8 cellular contexts compared by ENCODE assay signal in the genomic region with DNA sequence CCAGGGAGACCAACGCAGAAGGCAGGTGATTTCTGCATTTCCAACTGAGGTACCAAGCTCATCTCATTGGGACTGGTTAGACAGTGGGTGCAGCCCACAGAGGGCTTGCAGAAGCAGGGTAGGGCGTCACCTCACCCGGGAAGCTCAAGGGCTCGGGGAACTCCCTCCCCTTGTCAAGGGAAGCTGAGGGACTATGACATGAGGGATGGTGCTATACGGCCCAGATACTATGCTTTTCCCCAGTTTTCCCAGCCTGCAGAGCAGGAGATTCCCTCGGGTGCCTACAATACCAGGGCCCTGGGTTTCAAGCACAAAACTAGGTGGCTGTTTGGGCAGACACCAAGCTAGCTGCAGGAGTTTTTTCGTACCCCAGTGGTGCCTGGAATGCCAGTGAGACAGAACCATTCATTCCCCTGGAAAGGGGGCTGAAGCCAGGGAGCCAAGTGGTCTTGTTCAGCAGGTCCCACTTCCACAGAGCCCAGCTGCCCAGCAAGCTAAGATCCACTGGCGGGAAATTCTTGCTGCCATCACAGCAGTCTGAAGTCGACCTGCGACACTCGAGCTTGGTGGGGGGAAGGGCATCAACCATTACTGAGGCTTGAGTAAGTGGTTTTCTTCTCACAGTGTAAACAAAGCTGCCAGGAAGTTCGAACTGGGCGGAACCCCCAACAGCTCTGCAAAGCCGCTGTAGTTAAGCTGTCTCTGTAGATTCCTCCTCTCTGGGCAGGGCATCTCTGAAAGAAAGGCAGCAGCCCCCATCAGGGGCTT.
DNase-seq lines count a peak whose midpoint lies in the region; ATAC-seq and TF ChIP-seq lines count a peak whose summit lies in the region.
"Not testable (repeated sequence)": the region's sequence is repeated elsewhere in the genome, so short reads cannot be mapped to it uniquely, and the experiment has no call there.

No MANE protein-coding gene starts in this region.

- intact Hi-C loops in CD8-positive, alpha-beta T cell (cut with DNase I, micrococcal nuclease), result loop anchor here in 1 of 2 experiments (2.0 kb wide), 1 partner anchor 61 kb away; no protein-coding TSS in a partner anchor

- not testable (repeated sequence) for H3K27me3 ChIP-seq in CD8-positive, alpha-beta T cell (ENCODE audit: insufficient read depth, low read length); mesenchymal stem cell (ENCODE audit: control insufficient read depth in 1 of 2, insufficient read depth in 1 of 2, low read length in 2 of 2)

- H3K27ac Mint-ChIP-seq in CD8-positive, alpha-beta T cell, result peak overlapping the region; percentile 70
- peak overlapping the region; percentile 62 for H3K27ac Mint-ChIP-seq in activated CD4-positive, alpha-beta memory T cell treated with anti-CD3 and anti-CD28 coated beads, Interleukin-2, amount 10 ng/mL, durations not matched to agents 7 days and 5 days
- not testable (repeated sequence) for H3K27ac Mint-ChIP-seq in activated naive CD8-positive, alpha-beta T cell

- peaks cover 24% of the 10 kb centered on the region for H3K4me1 ChIP-seq in CD8-positive, alpha-beta T cell (ENCODE audit: insufficient read depth, low read length)
- not testable (repeated sequence) for H3K4me1 ChIP-seq in mesenchymal stem cell (ENCODE audit: control insufficient read depth, insufficient read depth, low read depth, low read length)

- not testable (repeated sequence) for H3K14ac ChIP-seq in mesenchymal stem cell (ENCODE audit: low read length in 2 of 2)

- H2AFZ ChIP-seq in mesenchymal stem cell (ENCODE audit: low read depth, low read length), result not testable (repeated sequence)

- H3K27ac ChIP-seq in CD8-positive, alpha-beta T cell (ENCODE audit: low read depth, low read length); mesenchymal stem cell (ENCODE audit: low read length, poor library complexity, severe bottlenecking): not testable (repeated sequence)

- not testable (repeated sequence) for H3K4me3 ChIP-seq in CD8-positive, alpha-beta T cell (ENCODE audit: low read depth, low read length); Jurkat, Clone E6-1 (ENCODE audit: low read length); mesenchymal stem cell (ENCODE audit: insufficient read depth in 1 of 2, low read depth in 1 of 2, low read length in 2 of 2)

- peak overlapping the region; percentile 80 for H4K8ac ChIP-seq in mesenchymal stem cell (ENCODE audit: low read length)

- H2BK5ac ChIP-seq in mesenchymal stem cell (ENCODE audit: low read depth, low read length, poor library complexity, severe bottlenecking), result not testable (repeated sequence)

- H2AK5ac ChIP-seq in mesenchymal stem cell (ENCODE audit: low read length, severe bottlenecking), result not testable (repeated sequence)

- DNase-seq in CD8-positive, alpha-beta T cell, result peak; percentile 13 to 76 (median 40)
- DNase-seq in Jurkat, Clone E6-1 (ENCODE audit: low read depth, low spot score), result peak; percentile 42
- peak; percentile 12 for DNase-seq in RPMI7951 (ENCODE audit: low read depth)
- peak; percentile 66 for DNase-seq in activated CD4-positive, alpha-beta memory T cell treated with anti-CD3 and anti-CD28 coated beads, Interleukin-2, amount 10 ng/mL, durations not matched to agents 7 days and 5 days
- DNase-seq in fibroblast of gingiva (ENCODE audit: low read depth), result peak; percentile 22
- peak; percentile 46 for DNase-seq in mesenchymal stem cell
- DNase-seq in stimulated activated CD4-positive, alpha-beta T cell treated with anti-CD3 and anti-CD28 coated beads, TNF-alpha, amount 100 ng/mL, for 1 hour (ENCODE audit: low read depth in 3 of 3, low spot score in 1 of 3), result peak in 2 of 3 donors; percentile 3 to 5

- peak overlapping the region; percentile 48 for H2BK15ac ChIP-seq in mesenchymal stem cell (ENCODE audit: low read depth, poor library complexity, severe bottlenecking)

- not testable (repeated sequence) for H3K9ac ChIP-seq in mesenchymal stem cell (ENCODE audit: low read length)

- not testable (repeated sequence) for H3K18ac ChIP-seq in mesenchymal stem cell (ENCODE audit: low read depth in 1 of 2, low read length in 2 of 2)

- not testable (repeated sequence) for H3K36me3 ChIP-seq in CD8-positive, alpha-beta T cell (ENCODE audit: insufficient read depth, low read length); mesenchymal stem cell (ENCODE audit: control insufficient read depth in 1 of 2, insufficient read depth in 2 of 2, low read depth in 1 of 2, low read length in 2 of 2)

- peaks cover 30% of the 10 kb centered on the region for H3K4me1 Mint-ChIP-seq in CD8-positive, alpha-beta T cell (ENCODE audit: low read depth)
- peaks cover 30% of the 10 kb centered on the region for H3K4me1 Mint-ChIP-seq in activated CD4-positive, alpha-beta memory T cell treated with anti-CD3 and anti-CD28 coated beads, Interleukin-2, amount 10 ng/mL, durations not matched to agents 7 days and 5 days
- H3K4me1 Mint-ChIP-seq in activated naive CD8-positive, alpha-beta T cell (ENCODE audit: low read depth), result peaks cover 32% of the 10 kb centered on the region

- peaks cover 26% of the 10 kb centered on the region for H3K36me3 Mint-ChIP-seq in CD8-positive, alpha-beta T cell
- H3K36me3 Mint-ChIP-seq in activated CD4-positive, alpha-beta memory T cell treated with anti-CD3 and anti-CD28 coated beads, Interleukin-2, amount 10 ng/mL, durations not matched to agents 7 days and 5 days (ENCODE audit: low read depth), result peaks cover 26% of the 10 kb centered on the region
- H3K36me3 Mint-ChIP-seq in activated naive CD8-positive, alpha-beta T cell, result peaks cover 32% of the 10 kb centered on the region

- peak overlapping the region; percentile 29 for H3K4me3 Mint-ChIP-seq in CD8-positive, alpha-beta T cell
- H3K4me3 Mint-ChIP-seq in activated CD4-positive, alpha-beta memory T cell treated with anti-CD3 and anti-CD28 coated beads, Interleukin-2, amount 10 ng/mL, durations not matched to agents 7 days and 5 days, result not testable (repeated sequence)
- peak overlapping the region; percentile 3 for H3K4me3 Mint-ChIP-seq in activated naive CD8-positive, alpha-beta T cell

- peak overlapping the region; percentile 68 for H2BK120ac ChIP-seq in mesenchymal stem cell (ENCODE audit: low read depth, low read length)

- not testable (repeated sequence) for H3K23ac ChIP-seq in mesenchymal stem cell (ENCODE audit: low read length in 2 of 2)

- H3K9me3 ChIP-seq in CD8-positive, alpha-beta T cell (ENCODE audit: low read length); mesenchymal stem cell (ENCODE audit: control insufficient read depth, low read length): not testable (repeated sequence)

- H4K91ac ChIP-seq in mesenchymal stem cell (ENCODE audit: low read length), result peak overlapping the region; percentile 50

- POLR2A ChIA-PET in CD8-positive, alpha-beta T cell (lab: Charles Lee), result interaction anchor here (0.7 to 1.6 kb wide), 3 partner anchors 13 to 61 kb away, joined by 3 to 5 read pairs (median 4); no protein-coding TSS in a partner anchor
- POLR2A ChIA-PET in activated CD4-positive, alpha-beta memory T cell treated with anti-CD3 and anti-CD28 coated beads, Interleukin-2, amount 10 ng/mL, durations not matched to agents 7 days and 5 days (lab: Charles Lee), result interaction anchor here (0.6 to 1.4 kb wide), 5 partner anchors 23 to 254 kb away, joined by 3 to 4 read pairs (median 3); no protein-coding TSS in a partner anchor

- not testable (repeated sequence) for H2BK12ac ChIP-seq in mesenchymal stem cell (ENCODE audit: low read length in 2 of 2)

- CTCF ChIA-PET in CD8-positive, alpha-beta T cell (lab: Charles Lee), result interaction anchor here (0.6 to 1.3 kb wide), 4 partner anchors 16 to 72 kb away, joined by 3 read pairs; no protein-coding TSS in a partner anchor
- CTCF ChIA-PET in activated CD4-positive, alpha-beta memory T cell treated with anti-CD3 and anti-CD28 coated beads, Interleukin-2, amount 10 ng/mL, durations not matched to agents 7 days and 5 days (lab: Charles Lee), result interaction anchor here (0.9 to 1.5 kb wide), 3 partner anchors 12 to 53 kb away, joined by 3 to 4 read pairs (median 3); no protein-coding TSS in a partner anchor

- H3K9me3 Mint-ChIP-seq in CD8-positive, alpha-beta T cell, result peaks cover 20% of the 10 kb centered on the region
- H3K9me3 Mint-ChIP-seq in activated CD4-positive, alpha-beta memory T cell treated with anti-CD3 and anti-CD28 coated beads, Interleukin-2, amount 10 ng/mL, durations not matched to agents 7 days and 5 days, result peaks cover 29% of the 10 kb centered on the region
- peaks cover 23% of the 10 kb centered on the region for H3K9me3 Mint-ChIP-seq in activated naive CD8-positive, alpha-beta T cell (ENCODE audit: low read depth)

- H3K27me3 Mint-ChIP-seq in CD8-positive, alpha-beta T cell (ENCODE audit: low read depth); activated CD4-positive, alpha-beta memory T cell treated with anti-CD3 and anti-CD28 coated beads, Interleukin-2, amount 10 ng/mL, durations not matched to agents 7 days and 5 days; activated naive CD8-positive, alpha-beta T cell: not testable (repeated sequence)

- peak; percentile 71 for ATAC-seq in CD8-positive, alpha-beta T cell

- 46% methylated on average over 14 of the region's 14 CpGs for WGBS in mesenchymal stem cell

- H3K79me1 ChIP-seq in mesenchymal stem cell (replicated peaks; ENCODE audit: low read length, poor library complexity, severe bottlenecking), result not testable (repeated sequence)

- TF ChIP-seq CTCF in CD8-positive, alpha-beta T cell (IDR thresholded peaks at IDR 0.05), result not testable (repeated sequence)

- not testable (repeated sequence) for H3K4ac ChIP-seq in mesenchymal stem cell (ENCODE audit: low read depth in 1 of 2, low read length in 2 of 2)

- H3K4me2 ChIP-seq in mesenchymal stem cell (ENCODE audit: low read length, poor library complexity, severe bottlenecking), result not testable (repeated sequence)

Comparison
In these comparisons a context has a peak if more than half of its experiments do, and no peak if none do; other contexts are left out.
1. DNase-seq: peak in every context shown above with its lines; median percentile 66 in activated CD4-positive, alpha-beta memory T cell treated with anti-CD3 and anti-CD28 coated beads, Interleukin-2, amount 10 ng/mL, durations not matched to agents 7 days and 5 days; 46 in mesenchymal stem cell; 42 in Jurkat, Clone E6-1; 40 in CD8-positive, alpha-beta T cell; 22 in fibroblast of gingiva; 12 in RPMI7951; 4 in stimulated activated CD4-positive, alpha-beta T cell treated with anti-CD3 and anti-CD28 coated beads, TNF-alpha, amount 100 ng/mL, for 1 hour.